In genomic region chr6:6810727-6811126, GRCh38 we compare ENCODE assay signal across 8 cellular contexts.
DNase-seq lines count a peak whose midpoint lies in the region; ATAC-seq lines count a peak whose summit lies in the region.

No MANE protein-coding gene starts in this region.

- peak; percentile 24 for DNase-seq in COLO668 (lab: John Stamatoyannopoulos, UW; ENCODE audit: unreplicated experiment)
- DNase-seq in activated naive CD8-positive, alpha-beta T cell treated with anti-CD3 and anti-CD28 coated beads, Interleukin-2, amount 10 ng/mL, durations not matched to agents 7 days and 5 days: no peak
- DNase-seq in activated effector memory CD4-positive, alpha-beta T cell treated with Interleukin-2 at 50 U/mL for 16 hours: no peak
- no peak for DNase-seq in anterior cingulate cortex (lab: John Stamatoyannopoulos, UW)
- DNase-seq in T-helper 9 cell: no peak

- H3K27ac Mint-ChIP-seq in activated naive CD8-positive, alpha-beta T cell treated with anti-CD3 and anti-CD28 coated beads, Interleukin-2, amount 10 ng/mL, durations not matched to agents 7 days and 5 days: peak overlapping the region; percentile 96

- no peaks in the 10 kb centered on the region for H3K27me3 ChIP-seq in mucosa of rectum (ENCODE audit: control insufficient read depth in 2 of 2, insufficient read depth in 2 of 2, low read length in 2 of 2)

- POLR2A ChIA-PET in activated naive CD8-positive, alpha-beta T cell treated with anti-CD3 and anti-CD28 coated beads, Interleukin-2, amount 10 ng/mL, durations not matched to agents 7 days and 5 days (lab: Charles Lee): interaction anchor here (2.4 kb wide), 1 partner anchor 11 kb away, joined by 6 read pairs; no protein-coding TSS in a partner anchor

- H3K4me1 ChIP-seq in mucosa of rectum (ENCODE audit: control insufficient read depth in 2 of 2, insufficient read depth in 2 of 2, low read length in 2 of 2): peaks cover 4 to 16% of the 10 kb centered on the region in 2 donors

- H3K9me3 ChIP-seq in mucosa of rectum (ENCODE audit: control insufficient read depth in 2 of 2, low read length in 2 of 2): no peaks in the 10 kb centered on the region

- H3K4me1 Mint-ChIP-seq in activated naive CD8-positive, alpha-beta T cell treated with anti-CD3 and anti-CD28 coated beads, Interleukin-2, amount 10 ng/mL, durations not matched to agents 7 days and 5 days: peaks cover 23% of the 10 kb centered on the region

- H3K4me3 Mint-ChIP-seq in activated naive CD8-positive, alpha-beta T cell treated with anti-CD3 and anti-CD28 coated beads, Interleukin-2, amount 10 ng/mL, durations not matched to agents 7 days and 5 days: peak overlapping the region; percentile 96

- H3K27ac ChIP-seq in mucosa of rectum (ENCODE audit: low read depth in 2 of 2, low read length in 2 of 2): peak overlapping the region; percentile 84 to 86

- H3K36me3 Mint-ChIP-seq in activated naive CD8-positive, alpha-beta T cell treated with anti-CD3 and anti-CD28 coated beads, Interleukin-2, amount 10 ng/mL, durations not matched to agents 7 days and 5 days: no peaks in the 10 kb centered on the region

- H3K9ac ChIP-seq in mucosa of rectum (ENCODE audit: low read depth in 1 of 2, low read length in 2 of 2): peak overlapping the region; percentile 63 to 73

- H3K9me3 Mint-ChIP-seq in activated naive CD8-positive, alpha-beta T cell treated with anti-CD3 and anti-CD28 coated beads, Interleukin-2, amount 10 ng/mL, durations not matched to agents 7 days and 5 days: no peaks in the 10 kb centered on the region

- H3K4me3 ChIP-seq in mucosa of rectum (ENCODE audit: low read length in 2 of 2): peak overlapping the region; percentile 60 to 61

- no peaks in the 10 kb centered on the region for H3K36me3 ChIP-seq in mucosa of rectum (ENCODE audit: control insufficient read depth in 2 of 2, insufficient read depth in 2 of 2, low read length in 2 of 2)

- ATAC-seq in GM21786 (IDR thresholded peaks at IDR 0.05; ENCODE audit: unreplicated experiment) (peak; percentile 65), GM19035 (IDR thresholded peaks at IDR 0.05; ENCODE audit: unreplicated experiment) (no peak)
- ATAC-seq in activated naive CD8-positive, alpha-beta T cell treated with anti-CD3 and anti-CD28 coated beads, Interleukin-2, amount 10 ng/mL, durations not matched to agents 7 days and 5 days (ENCODE audit: low read depth): peak; percentile 9

- H3K27me3 Mint-ChIP-seq in activated naive CD8-positive, alpha-beta T cell treated with anti-CD3 and anti-CD28 coated beads, Interleukin-2, amount 10 ng/mL, durations not matched to agents 7 days and 5 days: peaks cover 15% of the 10 kb centered on the region
